31 cellular contexts compared by ENCODE assay signal in the genomic region with DNA sequence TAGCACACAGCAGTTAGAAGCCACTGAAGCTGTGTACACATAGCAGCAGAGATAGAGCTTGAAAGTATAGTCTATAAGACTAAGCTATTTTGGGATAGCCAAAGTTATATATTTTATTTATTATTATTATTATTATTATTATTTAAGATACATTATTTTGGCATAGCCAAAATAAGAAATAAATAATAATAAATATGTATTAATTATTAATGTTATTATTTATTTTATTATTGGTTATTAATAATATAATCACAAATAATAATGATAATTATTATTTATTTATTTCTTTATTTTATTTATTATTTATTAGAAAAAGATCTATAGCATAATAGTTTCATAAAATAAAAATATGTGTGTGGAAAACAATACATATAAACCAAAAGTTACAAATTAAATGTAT.
"Had no signal": no experiment of that assay in that cellular context is flagged by ENCODE, and none has a peak within 500 bp of the region (broad histone marks: within the 10 kb centered on the region; RNA-seq: fewer than 3 reads in every experiment).

No MANE protein-coding gene starts in this region.

- H3K27ac Mint-ChIP-seq: activated CD4-positive, alpha-beta memory T cell treated with anti-CD3 and anti-CD28 coated beads, Interleukin-2, amount 10 ng/mL, durations not matched to agents 7 days and 5 days; activated CD4-positive, alpha-beta T cell treated with anti-CD3 and anti-CD28 coated beads, Interleukin-2, amount 10 ng/mL, durations not matched to agents 7 days and 5 days; activated naive CD4-positive, alpha-beta T cell treated with anti-CD3 and anti-CD28 coated beads, Interleukin-2, amount 10 ng/mL, durations not matched to agents 7 days and 5 days; activated naive CD8-positive, alpha-beta T cell treated with anti-CD3 and anti-CD28 coated beads, Interleukin-2, amount 10 ng/mL, durations not matched to agents 7 days and 5 days; activated T-cell treated with anti-CD3 and anti-CD28 coated beads, Interleukin-2, amount 50 U/mL, for 24 hours; activated T-cell treated with anti-CD3 and anti-CD28 coated beads, Interleukin-2, amount 50 U/mL, for 72 hours; brain; dendritic cell treated with granulocyte-macrophage colony-stimulating factor and Interleukin-4, amounts not matched to agents 40 ng/mL and 50 ng/mL, for 4 days; T-helper 17 cell; T-helper 2 cell treated with Interferon-gamma antibody and Interleukin-4, amounts not matched to agents 5 μg/mL and 100 μg/mL, for 36 hours had no signal

- H3K36me3 ChIP-seq: ascending aorta, breast epithelium, cardiac muscle cell, gastrocnemius medialis, heart left ventricle had no signal

- H3K27ac ChIP-seq: ascending aorta, breast epithelium, cardiac muscle cell, coronary artery, gastrocnemius medialis, heart left ventricle had no signal

- ATAC-seq: activated T-cell treated with anti-CD3 and anti-CD28 coated beads, Interleukin-2, amount 50 U/mL, for 72 hours; esophagus mucosa; gastrocnemius medialis; heart left ventricle; T-helper 17 cell had no signal

- H3K4me3 ChIP-seq: ascending aorta, breast epithelium, cardiac muscle cell, coronary artery, gastrocnemius medialis, heart left ventricle had no signal

- H3K4me3 Mint-ChIP-seq: activated CD4-positive, alpha-beta memory T cell treated with anti-CD3 and anti-CD28 coated beads, Interleukin-2, amount 10 ng/mL, durations not matched to agents 7 days and 5 days; activated CD4-positive, alpha-beta T cell treated with anti-CD3 and anti-CD28 coated beads, Interleukin-2, amount 10 ng/mL, durations not matched to agents 7 days and 5 days; activated naive CD4-positive, alpha-beta T cell treated with anti-CD3 and anti-CD28 coated beads, Interleukin-2, amount 10 ng/mL, durations not matched to agents 7 days and 5 days; activated naive CD8-positive, alpha-beta T cell treated with anti-CD3 and anti-CD28 coated beads, Interleukin-2, amount 10 ng/mL, durations not matched to agents 7 days and 5 days; activated T-cell treated with anti-CD3 and anti-CD28 coated beads, Interleukin-2, amount 50 U/mL, for 24 hours; activated T-cell treated with anti-CD3 and anti-CD28 coated beads, Interleukin-2, amount 50 U/mL, for 72 hours; brain; dendritic cell treated with granulocyte-macrophage colony-stimulating factor and Interleukin-4, amounts not matched to agents 40 ng/mL and 50 ng/mL, for 4 days; T-helper 17 cell; T-helper 2 cell treated with Interferon-gamma antibody and Interleukin-4, amounts not matched to agents 5 μg/mL and 100 μg/mL, for 36 hours had no signal

- DNase-seq: activated CD4-positive, alpha-beta memory T cell treated with anti-CD3 and anti-CD28 coated beads, Interleukin-2, amount 10 ng/mL, durations not matched to agents 7 days and 5 days; activated CD4-positive, alpha-beta T cell treated with anti-CD3 and anti-CD28 coated beads for 1 hour; activated CD4-positive, alpha-beta T cell treated with anti-CD3 and anti-CD28 coated beads for 4 hours; activated CD4-positive, alpha-beta T cell treated with anti-CD3 and anti-CD28 coated beads, Interleukin-2, amount 10 ng/mL, durations not matched to agents 7 days and 5 days; activated CD4-positive, alpha-beta T cell treated with anti-CD3 and anti-CD28 coated beads, Interleukin-2, amount 50 U/mL, for 4 hours; activated CD8-positive, alpha-beta memory T cell treated with anti-CD3 and anti-CD28 coated beads, Interleukin-2, amount 50 U/mL, for 48 hours; activated gamma-delta T cell; activated naive CD4-positive, alpha-beta T cell; activated naive CD4-positive, alpha-beta T cell treated with anti-CD3 and anti-CD28 coated beads, Interleukin-2, amount 10 ng/mL, durations not matched to agents 7 days and 5 days; activated naive CD8-positive, alpha-beta T cell treated with anti-CD3 and anti-CD28 coated beads, Interleukin-2, amount 10 ng/mL, durations not matched to agents 7 days and 5 days; activated T-cell treated with anti-CD3 and anti-CD28 coated beads for 4 hours; activated T-cell treated with anti-CD3 and anti-CD28 coated beads, Interleukin-2, amount 50 U/mL, for 24 hours; activated T-cell treated with anti-CD3 and anti-CD28 coated beads, Interleukin-2, amount 50 U/mL, for 72 hours; central memory CD4-positive, alpha-beta T cell; cerebellar nuclear complex; effector CD4-positive, alpha-beta T cell; foreskin fibroblast; gastrocnemius medialis; glutamatergic neuron; heart left ventricle; T-helper 1 cell; T-helper 17 cell; T1000 had no signal

- H3K9me3 ChIP-seq: ascending aorta, breast epithelium, gastrocnemius medialis had no signal

- H3K4me1 ChIP-seq: ascending aorta, breast epithelium, gastrocnemius medialis, heart left ventricle had no signal

- H3K27me3 Mint-ChIP-seq: activated CD4-positive, alpha-beta memory T cell treated with anti-CD3 and anti-CD28 coated beads, Interleukin-2, amount 10 ng/mL, durations not matched to agents 7 days and 5 days; activated CD4-positive, alpha-beta T cell treated with anti-CD3 and anti-CD28 coated beads, Interleukin-2, amount 10 ng/mL, durations not matched to agents 7 days and 5 days; activated naive CD4-positive, alpha-beta T cell treated with anti-CD3 and anti-CD28 coated beads, Interleukin-2, amount 10 ng/mL, durations not matched to agents 7 days and 5 days; activated naive CD8-positive, alpha-beta T cell treated with anti-CD3 and anti-CD28 coated beads, Interleukin-2, amount 10 ng/mL, durations not matched to agents 7 days and 5 days; dendritic cell treated with granulocyte-macrophage colony-stimulating factor and Interleukin-4, amounts not matched to agents 40 ng/mL and 50 ng/mL, for 4 days had no signal

- H3K4me1 Mint-ChIP-seq: activated CD4-positive, alpha-beta memory T cell treated with anti-CD3 and anti-CD28 coated beads, Interleukin-2, amount 10 ng/mL, durations not matched to agents 7 days and 5 days; activated CD4-positive, alpha-beta T cell treated with anti-CD3 and anti-CD28 coated beads, Interleukin-2, amount 10 ng/mL, durations not matched to agents 7 days and 5 days; activated naive CD4-positive, alpha-beta T cell treated with anti-CD3 and anti-CD28 coated beads, Interleukin-2, amount 10 ng/mL, durations not matched to agents 7 days and 5 days; activated naive CD8-positive, alpha-beta T cell treated with anti-CD3 and anti-CD28 coated beads, Interleukin-2, amount 10 ng/mL, durations not matched to agents 7 days and 5 days; brain; T-helper 17 cell had no signal

- H3K27me3 ChIP-seq: ascending aorta, breast epithelium, cardiac muscle cell, gastrocnemius medialis, heart left ventricle had no signal

- H3K36me3 Mint-ChIP-seq: activated naive CD4-positive, alpha-beta T cell treated with anti-CD3 and anti-CD28 coated beads, Interleukin-2, amount 10 ng/mL, durations not matched to agents 7 days and 5 days; activated naive CD8-positive, alpha-beta T cell treated with anti-CD3 and anti-CD28 coated beads, Interleukin-2, amount 10 ng/mL, durations not matched to agents 7 days and 5 days; brain had no signal
